8 cellular contexts compared by ENCODE assay signal in genomic region chr2:206981739-206982336, GRCh38. TPM values are rescaled to one million over a fixed set of nuclear protein-coding genes. Genes with fewer than 3 reads are reported as not detected.
DNase-seq lines count a peak whose midpoint lies in the region; ATAC-seq and TF ChIP-seq lines count a peak whose summit lies in the region.

No MANE protein-coding gene starts in this region.

- H3K36me3 ChIP-seq in HEK293 (ENCODE audit: control insufficient read depth in 2 of 2, insufficient read depth in 1 of 2, low read length in 2 of 2) = no peaks in the 10 kb centered on the region

- no peak overlapping the region for H3K27ac ChIP-seq in HEK293 (ENCODE audit: extremely low read depth, low read depth, low read length)

- H3K27ac Mint-ChIP-seq in activated CD8-positive, alpha-beta memory T cell treated with anti-CD3 and anti-CD28 coated beads, Interleukin-2, amount 10 ng/mL, durations not matched to agents 7 days and 5 days = no peak overlapping the region
- peak overlapping the region; percentile 44 for H3K27ac Mint-ChIP-seq in endothelial cell (ENCODE audit: unreplicated experiment)
- no peak overlapping the region for H3K27ac Mint-ChIP-seq in memory B cell

- no peaks in the 10 kb centered on the region for H3K36me3 Mint-ChIP-seq in activated CD8-positive, alpha-beta memory T cell treated with anti-CD3 and anti-CD28 coated beads, Interleukin-2, amount 10 ng/mL, durations not matched to agents 7 days and 5 days
- H3K36me3 Mint-ChIP-seq in endothelial cell (ENCODE audit: low read depth, unreplicated experiment) (no peaks in the 10 kb centered on the region), memory B cell (no peaks in the 10 kb centered on the region)

- peaks cover 3% of the 10 kb centered on the region; the same call in 1 of the 2 replicates for H3K4me1 ChIP-seq in HEK293 (ENCODE audit: control insufficient read depth, insufficient read depth, low read length)

- POLR2A ChIA-PET in HEK293 (lab: Yijun Ruan, JAX) = no interaction called here

- H3K9me3 Mint-ChIP-seq in activated CD8-positive, alpha-beta memory T cell treated with anti-CD3 and anti-CD28 coated beads, Interleukin-2, amount 10 ng/mL, durations not matched to agents 7 days and 5 days (ENCODE audit: low read depth) = peaks cover 2% of the 10 kb centered on the region
- no peaks in the 10 kb centered on the region for H3K9me3 Mint-ChIP-seq in endothelial cell (ENCODE audit: unreplicated experiment)
- H3K9me3 Mint-ChIP-seq in memory B cell = no peaks in the 10 kb centered on the region

- DNase-seq in AG08396 (ENCODE audit: low spot score) = peak; percentile 70
- peak; percentile 75 for DNase-seq in NCI-H69 (lab: John Stamatoyannopoulos, UW)
- DNase-seq in activated CD8-positive, alpha-beta memory T cell treated with anti-CD3 and anti-CD28 coated beads, Interleukin-2, amount 10 ng/mL, durations not matched to agents 7 days and 5 days = peak; percentile 43
- peak; percentile 75 for DNase-seq in endothelial cell (ENCODE audit: low spot score)
- peak; percentile 15 to 31 for DNase-seq in memory B cell (ENCODE audit: low spot score in 2 of 2)
- peak; percentile 34 for DNase-seq in stimulated activated naive CD8-positive, alpha-beta T cell treated with anti-CD3 and anti-CD28 coated beads, Interleukin-15, Interleukin-2, amounts not matched to agents 100 U/mL and 50 U/mL, for 24 hours

- H3K4me1 Mint-ChIP-seq in activated CD8-positive, alpha-beta memory T cell treated with anti-CD3 and anti-CD28 coated beads, Interleukin-2, amount 10 ng/mL, durations not matched to agents 7 days and 5 days = no peaks in the 10 kb centered on the region
- H3K4me1 Mint-ChIP-seq in endothelial cell (ENCODE audit: unreplicated experiment) (peaks cover 28% of the 10 kb centered on the region), memory B cell (peaks cover 4% of the 10 kb centered on the region)

- H3K4me3 ChIP-seq in HEK293 (ENCODE audit: low read depth, low read length) = no peak overlapping the region

- TF ChIP-seq CTCF in HEK293 (tag by site-specific recombination; IDR thresholded peaks at IDR 0.05) (peak; percentile 84), endothelial cell (IDR thresholded peaks at IDR 0.05; ENCODE audit: unreplicated experiment) (peak; percentile 55)

- no peak for ATAC-seq in activated CD8-positive, alpha-beta memory T cell treated with anti-CD3 and anti-CD28 coated beads, Interleukin-2, amount 10 ng/mL, durations not matched to agents 7 days and 5 days
- ATAC-seq in memory B cell (ENCODE audit: low read depth) (peak; percentile 65), HG03097 (IDR thresholded peaks at IDR 0.05; ENCODE audit: low FRiP score, unreplicated experiment) (no peak)
- peak; percentile 68 for ATAC-seq in stimulated activated naive CD8-positive, alpha-beta T cell treated with anti-CD3 and anti-CD28 coated beads, Interleukin-15, Interleukin-2, amounts not matched to agents 100 U/mL and 50 U/mL, for 24 hours

- no peaks in the 10 kb centered on the region for H3K9me3 ChIP-seq in HEK293 (ENCODE audit: control insufficient read depth, insufficient read depth, low read depth, low read length)

- no peak overlapping the region for H3K4me3 Mint-ChIP-seq in activated CD8-positive, alpha-beta memory T cell treated with anti-CD3 and anti-CD28 coated beads, Interleukin-2, amount 10 ng/mL, durations not matched to agents 7 days and 5 days
- no peak overlapping the region for H3K4me3 Mint-ChIP-seq in endothelial cell (ENCODE audit: unreplicated experiment)
- no peak overlapping the region for H3K4me3 Mint-ChIP-seq in memory B cell

- H3K27me3 Mint-ChIP-seq in activated CD8-positive, alpha-beta memory T cell treated with anti-CD3 and anti-CD28 coated beads, Interleukin-2, amount 10 ng/mL, durations not matched to agents 7 days and 5 days = peaks cover 10% of the 10 kb centered on the region
- H3K27me3 Mint-ChIP-seq in endothelial cell (ENCODE audit: unreplicated experiment) (peaks cover 2% of the 10 kb centered on the region), memory B cell (peaks cover 5% of the 10 kb centered on the region)

- CTCF ChIA-PET in HEK293 (lab: Yijun Ruan, JAX) = interaction anchor here (0.6 to 4.0 kb wide), 6 partner anchors 9 to 633 kb away, joined by 3 to 34 read pairs (median 4); no protein-coding TSS in a partner anchor
- CTCF ChIA-PET in activated CD8-positive, alpha-beta memory T cell treated with anti-CD3 and anti-CD28 coated beads, Interleukin-2, amount 10 ng/mL, durations not matched to agents 7 days and 5 days (lab: Charles Lee) = no interaction called here

TF ChIP-seq in HEK293, 187 proteins besides CTCF, POLR2A, EP300 and RAD21:
- TF ChIP-seq ZNF660 (tag by site-specific recombination; IDR thresholded peaks at IDR 0.05) (no peak), ZNF654 (tag by site-specific recombination; IDR thresholded peaks at IDR 0.05; ENCODE audit: low read depth) (peak; percentile 76)
TF ChIP-seq in HEK293: peak in this region for 1.

RNA-seq across cellular contexts. Expression of gene CPO, which starts 42.5 kb away (rescaled TPM):
- not detected for total RNA-seq in activated CD8-positive, alpha-beta memory T cell treated with anti-CD3 and anti-CD28 coated beads, Interleukin-2, amount 10 ng/mL, durations not matched to agents 7 days and 5 days
- not detected for total RNA-seq in endothelial cell (ENCODE audit: unreplicated experiment)

Comparison
In these comparisons a context has a peak if more than half of its experiments do, and no peak if none do; other contexts are left out.
1. DNase-seq: peak in every context shown above with its lines; median percentile 75 in NCI-H69; 75 in endothelial cell; 70 in AG08396; 43 in activated CD8-positive, alpha-beta memory T cell treated with anti-CD3 and anti-CD28 coated beads, Interleukin-2, amount 10 ng/mL, durations not matched to agents 7 days and 5 days; 34 in stimulated activated naive CD8-positive, alpha-beta T cell treated with anti-CD3 and anti-CD28 coated beads, Interleukin-15, Interleukin-2, amounts not matched to agents 100 U/mL and 50 U/mL, for 24 hours; 23 in memory B cell.
2. ATAC-seq: peak in memory B cell (single experiment) and stimulated activated naive CD8-positive, alpha-beta T cell treated with anti-CD3 and anti-CD28 coated beads, Interleukin-15, Interleukin-2, amounts not matched to agents 100 U/mL and 50 U/mL, for 24 hours (single experiment); none in activated CD8-positive, alpha-beta memory T cell treated with anti-CD3 and anti-CD28 coated beads, Interleukin-2, amount 10 ng/mL, durations not matched to agents 7 days and 5 days (single experiment) and HG03097 (single experiment).